In genomic region chr16:49278944-49279725, GRCh38 we compare ENCODE assay signal across 27 cellular contexts. TPM values are rescaled to one million over a fixed set of nuclear protein-coding genes. Genes with fewer than 3 reads are reported as not detected.
DNase-seq lines count a peak whose midpoint lies in the region; ATAC-seq and TF ChIP-seq lines count a peak whose summit lies in the region.
"Had no signal": no experiment of that assay in that cellular context is flagged by ENCODE, and none has a peak within 500 bp of the region (broad histone marks: within the 10 kb centered on the region; RNA-seq: fewer than 3 reads in every experiment).

No MANE protein-coding gene starts in this region.

- H3K27ac Mint-ChIP-seq in T-helper 1 cell treated with Interleukin-12 subunit alpha and Interleukin-12 subunit beta and Interleukin-4 antibody, amounts not matched to agents 30 μg/mL and 1 μg/mL, for 36 hours, result peak overlapping the region; percentile 14
- H3K27ac Mint-ChIP-seq: CD4-positive, CD25-positive, alpha-beta regulatory T cell had no signal

- no peak overlapping the region for H3K27ac ChIP-seq in coronary artery
- no peak overlapping the region for H3K27ac ChIP-seq in iPS-20b (ENCODE audit: low read length)
- H3K27ac ChIP-seq: pancreas, stomach, tibial nerve had no signal

- H3K4me3 Mint-ChIP-seq in T-helper 1 cell treated with Interleukin-12 subunit alpha and Interleukin-12 subunit beta and Interleukin-4 antibody, amounts not matched to agents 30 μg/mL and 1 μg/mL, for 36 hours, result no peak overlapping the region

- H3K4me1 Mint-ChIP-seq in T-helper 1 cell treated with Interleukin-12 subunit alpha and Interleukin-12 subunit beta and Interleukin-4 antibody, amounts not matched to agents 30 μg/mL and 1 μg/mL, for 36 hours (ENCODE audit: low read depth), result peaks cover 5% of the 10 kb centered on the region

- H3K9me3 Mint-ChIP-seq in T-helper 1 cell treated with Interleukin-12 subunit alpha and Interleukin-12 subunit beta and Interleukin-4 antibody, amounts not matched to agents 30 μg/mL and 1 μg/mL, for 36 hours, result no peaks in the 10 kb centered on the region

- H3K9ac ChIP-seq in iPS-20b (ENCODE audit: low read depth, low read length), result no peak overlapping the region
- H3K9ac ChIP-seq: SK-N-SH had no signal

- DNase-seq in T-helper 1 cell (no peak), coronary artery (ENCODE audit: low spot score) (no peak), retina (peak; percentile 41), mucosa of descending colon (no peak), NCI-H69 (lab: John Stamatoyannopoulos, UW) (no peak)
- DNase-seq in effector CD8-positive, alpha-beta T cell (lab: John Stamatoyannopoulos, UW), result no peak
- DNase-seq: 8988T; activated CD4-positive, alpha-beta T cell treated with anti-CD3 and anti-CD28 coated beads for 4 hours; activated CD8-positive, alpha-beta memory T cell treated with anti-CD3 and anti-CD28 coated beads for 24 hours; activated gamma-delta T cell treated with Interleukin-2 at 50 U/mL for 16 hours; CD4-positive, CD25-positive, alpha-beta regulatory T cell; cerebellar nuclear complex; dorsolateral prefrontal cortex; KG1; left cardiac atrium; NCI-H1417 treated with DMSO at 0.1 percent for 48 hours; NCI-H2081; SK-N-SH; stimulated activated CD4-positive, alpha-beta T cell treated with anti-CD3 and anti-CD28 coated beads, Interleukin-2, amount 100 ng/mL, for 24 hours; stomach had no signal

- peaks cover 85% of the 10 kb centered on the region for H3K27me3 Mint-ChIP-seq in T-helper 1 cell treated with Interleukin-12 subunit alpha and Interleukin-12 subunit beta and Interleukin-4 antibody, amounts not matched to agents 30 μg/mL and 1 μg/mL, for 36 hours (ENCODE audit: low read depth)

- ATAC-seq in mucosa of descending colon, result no peak
- ATAC-seq: left cardiac atrium, pancreas had no signal

- no peaks in the 10 kb centered on the region for H3K36me3 ChIP-seq in iPS-20b (ENCODE audit: insufficient read depth, low read depth, low read length)
- H3K36me3 ChIP-seq in mucosa of descending colon (ENCODE audit: low read depth), result no peaks in the 10 kb centered on the region
- H3K36me3 ChIP-seq: HAP-1, pancreas, stomach, tibial nerve had no signal

- H3K4me3 ChIP-seq in coronary artery (peak overlapping the region; percentile 37), iPS-20b (ENCODE audit: low read length) (peak overlapping the region; percentile 71), mucosa of descending colon (no peak overlapping the region)
- H3K4me3 ChIP-seq: HAP-1, stomach, tibial nerve had no signal

- peaks cover 16% of the 10 kb centered on the region for H3K4me1 ChIP-seq in iPS-20b (ENCODE audit: insufficient read depth, low read length)
- peaks cover 23% of the 10 kb centered on the region for H3K4me1 ChIP-seq in mucosa of descending colon (ENCODE audit: low read depth)

- no peaks in the 10 kb centered on the region; the same call in none of the 2 replicates for H3K9me3 ChIP-seq in iPS-20b (ENCODE audit: insufficient read depth, low read depth, low read length)
- no peaks in the 10 kb centered on the region for H3K9me3 ChIP-seq in mucosa of descending colon
- H3K9me3 ChIP-seq: HAP-1, pancreas, SK-N-SH, tibial nerve had no signal

- intact Hi-C loops in mucosa of descending colon (cut with DNase I, micrococcal nuclease), result no loop called here

- peaks cover 90% of the 10 kb centered on the region for H3K27me3 ChIP-seq in iPS-20b (ENCODE audit: insufficient read depth, low read length)

- TF ChIP-seq CTCF in coronary artery (IDR thresholded peaks at IDR 0.05) (no peak), mucosa of descending colon (IDR thresholded peaks at IDR 0.05) (no peak)

- H3K36me3 Mint-ChIP-seq in T-helper 1 cell treated with Interleukin-12 subunit alpha and Interleukin-12 subunit beta and Interleukin-4 antibody, amounts not matched to agents 30 μg/mL and 1 μg/mL, for 36 hours (ENCODE audit: low read depth), result peaks cover 7% of the 10 kb centered on the region
- H3K36me3 Mint-ChIP-seq: CD4-positive, CD25-positive, alpha-beta regulatory T cell had no signal

RNA-seq across cellular contexts. Expression of gene CBLN1, which starts 2.5 kb away (rescaled TPM):
- total RNA-seq in mucosa of descending colon, result under 1 TPM; 0.29 to 0.76 (median 0.70) TPM
- total RNA-seq: CD4-positive, CD25-positive, alpha-beta regulatory T cell; HT1080; T-helper 2 cell treated with Interferon-gamma antibody and Interleukin-4, amounts not matched to agents 100 ng/mL and 5 ng/mL, for 36 hours had no signal
